In genomic region chr2:238496756-238497609, GRCh38 we compare ENCODE assay signal across 18 cellular contexts.
"Had no signal": no experiment of that assay in that cellular context is flagged by ENCODE, and none has a peak within 500 bp of the region (broad histone marks: within the 10 kb centered on the region; RNA-seq: fewer than 3 reads in every experiment).

No MANE protein-coding gene starts in this region.

- H3K9me3 Mint-ChIP-seq: activated B cell treated with CpG ODN at 0.5 μM for 24 hours; activated CD4-positive, alpha-beta T cell treated with anti-CD3 and anti-CD28 coated beads, Interleukin-2, amount 10 ng/mL, durations not matched to agents 7 days and 5 days; activated naive CD4-positive, alpha-beta T cell treated with anti-CD3 and anti-CD28 coated beads, Interleukin-2, amount 10 ng/mL, durations not matched to agents 7 days and 5 days; activated T-cell treated with anti-CD3 and anti-CD28 coated beads, Interleukin-2, amount 50 U/mL, for 24 hours; mesothelial cell of epicardium had no signal

- H3K27me3 Mint-ChIP-seq: activated CD4-positive, alpha-beta T cell treated with anti-CD3 and anti-CD28 coated beads, Interleukin-2, amount 10 ng/mL, durations not matched to agents 7 days and 5 days; activated T-cell treated with anti-CD3 and anti-CD28 coated beads, Interleukin-2, amount 50 U/mL, for 24 hours had no signal

- H3K36me3 Mint-ChIP-seq: activated naive CD4-positive, alpha-beta T cell treated with anti-CD3 and anti-CD28 coated beads, Interleukin-2, amount 10 ng/mL, durations not matched to agents 7 days and 5 days; mesothelial cell of epicardium had no signal

- H3K4me3 ChIP-seq: heart left ventricle, lower lobe of right lung, SJSA1, upper lobe of left lung had no signal

- ATAC-seq: foreskin keratinocyte, heart left ventricle, left cardiac atrium, lower lobe of right lung had no signal

- DNase-seq: activated B cell treated with CpG ODN at 0.5 μM for 24 hours; activated CD4-positive, alpha-beta T cell treated with anti-CD3 and anti-CD28 coated beads, Interleukin-2, amount 10 ng/mL, durations not matched to agents 7 days and 5 days; activated naive CD4-positive, alpha-beta T cell treated with anti-CD3 and anti-CD28 coated beads, Interleukin-2, amount 10 ng/mL, durations not matched to agents 7 days and 5 days; activated T-cell treated with anti-CD3 and anti-CD28 coated beads, Interleukin-2, amount 50 U/mL, for 24 hours; caudate nucleus; cortex of kidney; effector CD8-positive, alpha-beta T cell; foreskin keratinocyte; left cardiac atrium; lower lobe of right lung; stimulated activated CD4-positive, alpha-beta T cell treated with anti-CD3 and anti-CD28 coated beads, Interleukin-4, amount 100 ng/mL, for 24 hours; stimulated activated naive CD4-positive, alpha-beta T cell treated with Interleukin-2 at 50 U/mL for 16 hours; upper lobe of left lung had no signal

- H3K27ac Mint-ChIP-seq: activated B cell treated with CpG ODN at 0.5 μM for 24 hours; activated T-cell treated with anti-CD3 and anti-CD28 coated beads, Interleukin-2, amount 50 U/mL, for 24 hours; mesothelial cell of epicardium had no signal

- H3K9me3 ChIP-seq: heart left ventricle, lower lobe of right lung, SJSA1, upper lobe of left lung had no signal

- H3K27me3 ChIP-seq: upper lobe of left lung had no signal

- FAIRE-seq: endothelial cell of umbilical vein, TTC549 had no signal

- H3K4me3 Mint-ChIP-seq: activated B cell treated with CpG ODN at 0.5 μM for 24 hours; activated CD4-positive, alpha-beta T cell treated with anti-CD3 and anti-CD28 coated beads, Interleukin-2, amount 10 ng/mL, durations not matched to agents 7 days and 5 days; activated naive CD4-positive, alpha-beta T cell treated with anti-CD3 and anti-CD28 coated beads, Interleukin-2, amount 10 ng/mL, durations not matched to agents 7 days and 5 days; activated T-cell treated with anti-CD3 and anti-CD28 coated beads, Interleukin-2, amount 50 U/mL, for 24 hours; mesothelial cell of epicardium had no signal

- H3K36me3 ChIP-seq: heart left ventricle, lower lobe of right lung, SJSA1, upper lobe of left lung had no signal

- H3K4me1 ChIP-seq: foreskin keratinocyte, heart left ventricle, lower lobe of right lung, SJSA1, upper lobe of left lung had no signal

- H3K27ac ChIP-seq: foreskin keratinocyte, heart left ventricle, lower lobe of right lung, SJSA1, upper lobe of left lung had no signal
